ENCODE assay signal across 2 cellular contexts in genomic region chr15:77944002-77944867, GRCh38.
A peak's percentile ranks its signal among the peaks of the same experiment; 100 is the strongest.
TF ChIP-seq lines count a peak whose summit lies in the region.

No MANE protein-coding gene starts in this region.

TF ChIP-seq in WTC11, 78 proteins besides CTCF, POLR2A, EP300 and RAD21 (continued from another document):
- TF ChIP-seq E2F4 (CRISPR knock-in tag; IDR thresholded peaks at IDR 0.05; ENCODE audit: borderline replicate concordance, low read depth) (no peak), E2F5 (CRISPR knock-in tag; IDR thresholded peaks at IDR 0.05) (no peak), FOXJ3 (CRISPR knock-in tag; IDR thresholded peaks at IDR 0.05; ENCODE audit: borderline replicate concordance) (no peak), JAZF1 (CRISPR knock-in tag; IDR thresholded peaks at IDR 0.05) (no peak), ZNF121 (CRISPR knock-in tag; IDR thresholded peaks at IDR 0.05) (no peak), ZNF138 (CRISPR knock-in tag; conservative IDR thresholded peaks at IDR 0.05) (no peak), CBFB (CRISPR knock-in tag; IDR thresholded peaks at IDR 0.05; ENCODE audit: low read depth) (no peak), AR (CRISPR knock-in tag; IDR thresholded peaks at IDR 0.05) (no peak), ZNF232 (CRISPR knock-in tag; IDR thresholded peaks at IDR 0.05) (no peak), E2F1 (CRISPR knock-in tag; IDR thresholded peaks at IDR 0.05) (no peak), ETV6 (CRISPR knock-in tag; IDR thresholded peaks at IDR 0.05) (0 out of 2 replicates have a peak, but pooled peaks have one; percentile 26), IRF2 (CRISPR knock-in tag; IDR thresholded peaks at IDR 0.05; ENCODE audit: borderline replicate concordance, low read depth) (no peak), ZNF671 (CRISPR knock-in tag; IDR thresholded peaks at IDR 0.05) (no peak), MAX (CRISPR knock-in tag; IDR thresholded peaks at IDR 0.05) (no peak), TEAD1 (CRISPR knock-in tag; IDR thresholded peaks at IDR 0.05) (0 out of 2 replicates have a peak, but pooled peaks have one; percentile 29)
- TF ChIP-seq, protein P1, sequence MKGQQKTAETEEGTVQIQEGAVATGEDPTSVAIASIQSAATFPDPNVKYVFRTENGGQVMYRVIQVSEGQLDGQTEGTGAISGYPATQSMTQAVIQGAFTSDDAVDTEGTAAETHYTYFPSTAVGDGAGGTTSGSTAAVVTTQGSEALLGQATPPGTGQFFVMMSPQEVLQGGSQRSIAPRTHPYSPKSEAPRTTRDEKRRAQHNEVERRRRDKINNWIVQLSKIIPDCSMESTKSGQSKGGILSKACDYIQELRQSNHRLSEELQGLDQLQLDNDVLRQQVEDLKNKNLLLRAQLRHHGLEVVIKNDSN (CRISPR knock-in tag; IDR thresholded peaks at IDR 0.05) = peak; percentile 32; the same call in 1 of the 2 replicates
- TF ChIP-seq, protein P2, sequence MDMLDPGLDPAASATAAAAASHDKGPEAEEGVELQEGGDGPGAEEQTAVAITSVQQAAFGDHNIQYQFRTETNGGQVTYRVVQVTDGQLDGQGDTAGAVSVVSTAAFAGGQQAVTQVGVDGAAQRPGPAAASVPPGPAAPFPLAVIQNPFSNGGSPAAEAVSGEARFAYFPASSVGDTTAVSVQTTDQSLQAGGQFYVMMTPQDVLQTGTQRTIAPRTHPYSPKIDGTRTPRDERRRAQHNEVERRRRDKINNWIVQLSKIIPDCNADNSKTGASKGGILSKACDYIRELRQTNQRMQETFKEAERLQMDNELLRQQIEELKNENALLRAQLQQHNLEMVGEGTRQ (CRISPR knock-in tag; IDR thresholded peaks at IDR 0.05) = peak; percentile 54; the same call in 1 of the 2 replicates

TF ChIP-seq in HepG2, 621 proteins besides CTCF, POLR2A, EP300 and RAD21 (continued from another document and continues in another):
- TF ChIP-seq, protein P3, sequence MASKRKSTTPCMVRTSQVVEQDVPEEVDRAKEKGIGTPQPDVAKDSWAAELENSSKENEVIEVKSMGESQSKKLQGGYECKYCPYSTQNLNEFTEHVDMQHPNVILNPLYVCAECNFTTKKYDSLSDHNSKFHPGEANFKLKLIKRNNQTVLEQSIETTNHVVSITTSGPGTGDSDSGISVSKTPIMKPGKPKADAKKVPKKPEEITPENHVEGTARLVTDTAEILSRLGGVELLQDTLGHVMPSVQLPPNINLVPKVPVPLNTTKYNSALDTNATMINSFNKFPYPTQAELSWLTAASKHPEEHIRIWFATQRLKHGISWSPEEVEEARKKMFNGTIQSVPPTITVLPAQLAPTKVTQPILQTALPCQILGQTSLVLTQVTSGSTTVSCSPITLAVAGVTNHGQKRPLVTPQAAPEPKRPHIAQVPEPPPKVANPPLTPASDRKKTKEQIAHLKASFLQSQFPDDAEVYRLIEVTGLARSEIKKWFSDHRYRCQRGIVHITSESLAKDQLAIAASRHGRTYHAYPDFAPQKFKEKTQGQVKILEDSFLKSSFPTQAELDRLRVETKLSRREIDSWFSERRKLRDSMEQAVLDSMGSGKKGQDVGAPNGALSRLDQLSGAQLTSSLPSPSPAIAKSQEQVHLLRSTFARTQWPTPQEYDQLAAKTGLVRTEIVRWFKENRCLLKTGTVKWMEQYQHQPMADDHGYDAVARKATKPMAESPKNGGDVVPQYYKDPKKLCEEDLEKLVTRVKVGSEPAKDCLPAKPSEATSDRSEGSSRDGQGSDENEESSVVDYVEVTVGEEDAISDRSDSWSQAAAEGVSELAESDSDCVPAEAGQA (IDR thresholded peaks at IDR 0.05; ENCODE audit: low read depth) = peak; percentile 32; the same call in 1 of the 2 replicates
- TF ChIP-seq, protein P3 (CRISPR knock-in tag; IDR thresholded peaks at IDR 0.05; ENCODE audit: borderline replicate concordance) = no peak
- TF ChIP-seq ZNF713 (CRISPR knock-in tag; IDR thresholded peaks at IDR 0.05) (no peak), REPIN1 (CRISPR knock-in tag; IDR thresholded peaks at IDR 0.05; ENCODE audit: borderline replicate concordance, low read depth) (no peak), THYN1 (CRISPR knock-in tag; IDR thresholded peaks at IDR 0.05; ENCODE audit: borderline replicate concordance, low read depth) (no peak), IKZF1 (IDR thresholded peaks at IDR 0.05) (no peak), ZNF549 (CRISPR knock-in tag; IDR thresholded peaks at IDR 0.05) (no peak), ZFP36 (IDR thresholded peaks at IDR 0.05; ENCODE audit: borderline replicate concordance, low read depth, low read length, partially characterized antibody) (no peak), CBFB (CRISPR knock-in tag; IDR thresholded peaks at IDR 0.05) (no peak), RORA (CRISPR knock-in tag; IDR thresholded peaks at IDR 0.05) (no peak), YEATS4 (CRISPR knock-in tag; IDR thresholded peaks at IDR 0.05; ENCODE audit: borderline replicate concordance) (no peak), PRPF4 (IDR thresholded peaks at IDR 0.05; ENCODE audit: low read depth, low read length, poor library complexity, severe bottlenecking) (no peak), RARG (CRISPR knock-in tag; IDR thresholded peaks at IDR 0.05; ENCODE audit: low read depth) (no peak), ZNF562 (CRISPR knock-in tag; IDR thresholded peaks at IDR 0.05; ENCODE audit: borderline replicate concordance) (no peak), ARNT2 (CRISPR knock-in tag; IDR thresholded peaks at IDR 0.05; ENCODE audit: low read depth) (no peak), ADNP (CRISPR knock-in tag; IDR thresholded peaks at IDR 0.05) (no peak), PRDM15 (CRISPR knock-in tag; IDR thresholded peaks at IDR 0.05) (no peak), ZNF816 (CRISPR knock-in tag; IDR thresholded peaks at IDR 0.05; ENCODE audit: borderline replicate concordance) (no peak), NPAS2 (CRISPR knock-in tag; IDR thresholded peaks at IDR 0.05; ENCODE audit: borderline replicate concordance) (no peak), ZMYM4 (CRISPR knock-in tag; IDR thresholded peaks at IDR 0.05) (peak; percentile 57; the same call in 1 of the 2 replicates), ZNF878 (CRISPR knock-in tag; IDR thresholded peaks at IDR 0.05) (no peak), ZNF446 (CRISPR knock-in tag; IDR thresholded peaks at IDR 0.05) (no peak), KLF9 (CRISPR knock-in tag; IDR thresholded peaks at IDR 0.05; ENCODE audit: low read depth) (no peak), ZNF761 (CRISPR knock-in tag; conservative IDR thresholded peaks at IDR 0.05) (no peak), RFX1 (IDR thresholded peaks at IDR 0.05) (no peak), ZNF264 (CRISPR knock-in tag; IDR thresholded peaks at IDR 0.05) (no peak), ZNF205 (CRISPR knock-in tag; IDR thresholded peaks at IDR 0.05) (no peak), PPARG (CRISPR knock-in tag; conservative IDR thresholded peaks at IDR 0.05) (peak; percentile 47; the same call in 1 of the 2 replicates), ZNF513 (CRISPR knock-in tag; conservative IDR thresholded peaks at IDR 0.05) (no peak), FOXJ3 (CRISPR knock-in tag; IDR thresholded peaks at IDR 0.05; ENCODE audit: borderline replicate concordance) (no peak), HMG20B (CRISPR knock-in tag; conservative IDR thresholded peaks at IDR 0.05) (no peak), MXD1 (CRISPR knock-in tag; IDR thresholded peaks at IDR 0.05) (no peak), ZBTB46 (CRISPR knock-in tag; IDR thresholded peaks at IDR 0.05; ENCODE audit: borderline replicate concordance) (no peak), ZNF772 (CRISPR knock-in tag; IDR thresholded peaks at IDR 0.05) (peak; percentile 49; the same call in 1 of the 2 replicates)
- TF ChIP-seq, protein P4, sequence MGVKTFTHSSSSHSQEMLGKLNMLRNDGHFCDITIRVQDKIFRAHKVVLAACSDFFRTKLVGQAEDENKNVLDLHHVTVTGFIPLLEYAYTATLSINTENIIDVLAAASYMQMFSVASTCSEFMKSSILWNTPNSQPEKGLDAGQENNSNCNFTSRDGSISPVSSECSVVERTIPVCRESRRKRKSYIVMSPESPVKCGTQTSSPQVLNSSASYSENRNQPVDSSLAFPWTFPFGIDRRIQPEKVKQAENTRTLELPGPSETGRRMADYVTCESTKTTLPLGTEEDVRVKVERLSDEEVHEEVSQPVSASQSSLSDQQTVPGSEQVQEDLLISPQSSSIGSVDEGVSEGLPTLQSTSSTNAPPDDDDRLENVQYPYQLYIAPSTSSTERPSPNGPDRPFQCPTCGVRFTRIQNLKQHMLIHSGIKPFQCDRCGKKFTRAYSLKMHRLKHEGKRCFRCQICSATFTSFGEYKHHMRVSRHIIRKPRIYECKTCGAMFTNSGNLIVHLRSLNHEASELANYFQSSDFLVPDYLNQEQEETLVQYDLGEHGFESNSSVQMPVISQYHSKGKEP (CRISPR knock-in tag; IDR thresholded peaks at IDR 0.05) = no peak
- TF ChIP-seq, protein P5, sequence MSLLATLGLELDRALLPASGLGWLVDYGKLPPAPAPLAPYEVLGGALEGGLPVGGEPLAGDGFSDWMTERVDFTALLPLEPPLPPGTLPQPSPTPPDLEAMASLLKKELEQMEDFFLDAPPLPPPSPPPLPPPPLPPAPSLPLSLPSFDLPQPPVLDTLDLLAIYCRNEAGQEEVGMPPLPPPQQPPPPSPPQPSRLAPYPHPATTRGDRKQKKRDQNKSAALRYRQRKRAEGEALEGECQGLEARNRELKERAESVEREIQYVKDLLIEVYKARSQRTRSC (CRISPR knock-in tag; IDR thresholded peaks at IDR 0.05; ENCODE audit: low read depth) = no peak
- TF ChIP-seq, protein P6, sequence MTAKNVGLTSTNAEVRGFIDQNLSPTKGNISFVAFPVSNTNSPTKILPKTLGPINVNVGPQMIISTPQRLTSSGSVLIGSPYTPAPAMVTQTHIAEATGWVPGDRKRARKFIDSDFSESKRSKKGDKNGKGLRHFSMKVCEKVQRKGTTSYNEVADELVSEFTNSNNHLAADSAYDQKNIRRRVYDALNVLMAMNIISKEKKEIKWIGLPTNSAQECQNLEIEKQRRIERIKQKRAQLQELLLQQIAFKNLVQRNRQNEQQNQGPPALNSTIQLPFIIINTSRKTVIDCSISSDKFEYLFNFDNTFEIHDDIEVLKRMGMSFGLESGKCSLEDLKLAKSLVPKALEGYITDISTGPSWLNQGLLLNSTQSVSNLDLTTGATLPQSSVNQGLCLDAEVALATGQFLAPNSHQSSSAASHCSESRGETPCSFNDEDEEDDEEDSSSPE (CRISPR knock-in tag; IDR thresholded peaks at IDR 0.05) = peak; percentile 72; the same call in 1 of the 2 replicates
